In the genomic region with DNA sequence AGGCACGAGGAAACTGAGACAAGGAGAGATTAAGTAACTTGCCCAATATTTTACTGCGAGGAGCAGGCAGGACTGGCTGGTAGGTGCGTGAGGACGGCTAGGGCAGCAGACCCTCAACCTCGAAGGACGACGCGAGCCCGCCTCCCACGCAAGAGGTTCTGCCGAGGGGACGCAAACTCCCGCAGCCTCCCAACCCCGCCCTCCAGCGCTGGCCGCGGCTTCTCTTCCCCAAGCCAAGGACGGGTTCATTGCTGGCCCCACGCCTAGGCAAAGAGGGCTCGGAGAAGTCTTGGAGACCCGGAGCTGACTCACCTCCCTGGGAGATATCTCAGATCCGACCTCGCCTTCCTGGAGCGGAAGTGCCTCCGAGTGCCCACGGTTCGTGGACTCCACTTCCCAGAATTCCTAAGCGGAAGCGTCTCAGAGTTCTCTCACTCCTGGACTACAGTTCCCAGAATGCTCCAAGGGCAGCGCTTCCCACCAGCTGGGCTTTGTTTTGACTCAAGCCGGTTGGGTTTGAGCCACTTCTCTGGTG, we compare ENCODE assay signal across 8 cellular contexts.
DNase-seq lines count a peak whose midpoint lies in the region; ATAC-seq and TF ChIP-seq lines count a peak whose summit lies in the region.

A gene (minus strand): TSS at position 367 of the 535 bp plus-strand sequence. CDS start 1,621 bp downstream, outside the sequence.

- peaks cover 32% of the 10 kb centered on the region for H3K36me3 Mint-ChIP-seq in nephron (ENCODE audit: low read depth)

- POLR2A ChIA-PET in RWPE1 (lab: Yijun Ruan, JAX; ENCODE audit: low non-redundant PET), result no interaction called here

- H3K27ac ChIP-seq in RWPE1, result peak within 1 kb of the TSS; percentile 84

- H3K4me3 Mint-ChIP-seq in nephron, result peak within 1 kb of the TSS; percentile 95 to 99 (median 98)

- H3K9me3 Mint-ChIP-seq in nephron, result peaks cover 29% of the 10 kb centered on the region

- H3K27ac Mint-ChIP-seq in nephron, result peak within 1 kb of the TSS; percentile 89 to 96 (median 91)

- TF ChIP-seq CTCF in RWPE1 (conservative IDR thresholded peaks at IDR 0.05; ENCODE audit: low read depth) (no peak), nephron (IDR thresholded peaks at IDR 0.05; ENCODE audit: unreplicated experiment in 3 of 3) (no peak)

- ATAC-seq in GM21786 (IDR thresholded peaks at IDR 0.05; ENCODE audit: unreplicated experiment), result peak; percentile 93
- ATAC-seq in stimulated activated naive CD8-positive, alpha-beta T cell treated with anti-CD3 and anti-CD28 coated beads, Interleukin-15, Interleukin-2, amounts not matched to agents 100 U/mL and 50 U/mL, for 24 hours, result peak; percentile 95

- H3K4me1 Mint-ChIP-seq in nephron, result peaks cover 18% of the 10 kb centered on the region

- DNase-seq in DMS79 treated with DMSO at 0.1 percent for 48 hours (lab: John Stamatoyannopoulos, UW), result peak; percentile 84
- DNase-seq in Kasumi-1 (lab: John Stamatoyannopoulos, UW), result peak; percentile 97
- peak; percentile 95 for DNase-seq in RWPE1 (ENCODE audit: low spot score)
- peak; percentile 62 for DNase-seq in activated effector memory CD4-positive, alpha-beta T cell treated with Interleukin-2 at 50 U/mL for 16 hours
- DNase-seq in fibroblast of the conjunctiva (ENCODE audit: low read depth), result peak; percentile 97
- DNase-seq in stimulated activated naive CD8-positive, alpha-beta T cell treated with anti-CD3 and anti-CD28 coated beads, Interleukin-15, Interleukin-2, amounts not matched to agents 100 U/mL and 50 U/mL, for 24 hours, result peak; percentile 75

- CTCF ChIA-PET in RWPE1 (lab: Yijun Ruan, JAX), result interaction anchor here (0.7 kb wide), 1 partner anchor 1494 kb away, joined by 3 read pairs; no protein-coding TSS in a partner anchor

- no peaks in the 10 kb centered on the region for H3K27me3 Mint-ChIP-seq in nephron (ENCODE audit: low read depth)

Comparison
In these comparisons a context has a peak if more than half of its experiments do, and no peak if none do; other contexts are left out.
1. Peak in every context shown above with its lines: DNase-seq, ATAC-seq and H3K27ac ChIP-seq.